Comparison of ENCODE assay signal across 24 cellular contexts in the genomic region with DNA sequence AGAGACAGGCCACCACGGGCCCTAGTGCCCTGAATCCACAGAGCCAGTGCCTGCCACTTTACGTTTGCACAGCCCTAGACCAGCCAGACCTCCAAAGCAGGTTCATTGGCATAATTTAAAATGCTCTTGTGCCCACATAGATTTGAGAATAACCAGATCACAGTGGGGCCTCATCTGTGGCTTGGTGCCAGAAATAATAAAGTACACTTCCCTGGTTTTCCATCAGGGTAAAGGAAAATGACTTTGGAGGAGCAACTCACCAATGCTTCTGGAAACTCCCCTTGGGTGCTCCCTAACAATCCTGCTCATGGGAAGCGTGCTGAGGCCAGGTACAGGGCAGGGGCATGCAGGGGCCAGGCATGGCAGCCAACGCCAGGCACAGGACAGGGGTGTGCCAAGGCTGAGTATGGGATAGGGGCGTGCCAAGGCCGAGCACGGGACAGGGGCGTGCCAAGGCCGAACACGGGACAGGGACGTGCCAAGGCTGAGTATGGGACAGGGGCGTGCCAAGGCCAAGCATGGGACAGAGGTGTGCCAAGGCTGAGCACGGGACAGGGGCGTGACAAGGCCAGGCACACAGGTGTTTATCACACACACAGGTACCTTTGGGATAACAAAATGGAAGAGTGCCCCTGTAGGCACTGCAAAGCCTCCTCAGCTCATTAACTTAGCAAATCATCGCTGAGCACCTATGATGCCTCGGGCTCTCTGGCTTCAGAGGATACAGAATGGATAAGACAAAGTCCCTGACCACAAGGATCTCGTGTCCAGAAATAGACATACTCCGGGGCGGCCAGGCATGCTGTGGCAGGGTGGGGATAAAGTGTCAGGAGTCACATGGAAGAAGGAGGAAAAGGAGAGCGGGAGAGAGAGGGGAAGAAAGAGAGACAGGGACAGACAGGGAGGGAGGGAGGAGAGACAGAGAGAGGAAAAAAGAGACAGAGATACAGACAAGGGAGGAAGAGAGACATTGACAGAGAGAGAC.
DNase-seq lines count a peak whose midpoint lies in the region; ATAC-seq and TF ChIP-seq lines count a peak whose summit lies in the region.
"Had no signal": no experiment of that assay in that cellular context is flagged by ENCODE, and none has a peak within 500 bp of the region (broad histone marks: within the 10 kb centered on the region; RNA-seq: fewer than 3 reads in every experiment).

No MANE protein-coding gene starts in this region.

- H3K36me3 ChIP-seq in left ventricle myocardium inferior = no peaks in the 10 kb centered on the region
- no peaks in the 10 kb centered on the region for H3K36me3 ChIP-seq in upper lobe of right lung
- H3K36me3 ChIP-seq: stomach, thyroid gland had no signal

- H3K27me3 ChIP-seq in left ventricle myocardium inferior (ENCODE audit: low read depth) (peaks cover 45% of the 10 kb centered on the region), upper lobe of right lung (no peaks in the 10 kb centered on the region)
- H3K27me3 ChIP-seq: thyroid gland had no signal

- H3K4me1 ChIP-seq in left ventricle myocardium inferior (peaks cover 23% of the 10 kb centered on the region), upper lobe of right lung (no peaks in the 10 kb centered on the region)
- H3K4me1 ChIP-seq: A549, thyroid gland had no signal

- H3K27ac ChIP-seq in left ventricle myocardium inferior (replicated peaks) = peak overlapping the region; percentile 61
- H3K27ac ChIP-seq in upper lobe of right lung = no peak overlapping the region
- H3K27ac ChIP-seq: A549, skin epidermis, stomach, thyroid gland had no signal

- intact Hi-C loops in left ventricle myocardium inferior (cut with micrococcal nuclease) = no loop called here
- intact Hi-C loops in upper lobe of right lung (cut with DNase I) = no loop called here

- H3K9me3 Mint-ChIP-seq in stimulated activated naive CD8-positive, alpha-beta T cell treated with anti-CD3 and anti-CD28 coated beads, Interleukin-15, amount 100 ng/mL, for 72 hours = no peaks in the 10 kb centered on the region
- H3K9me3 Mint-ChIP-seq in nephron = peaks cover 3% of the 10 kb centered on the region
- H3K9me3 Mint-ChIP-seq: activated naive CD4-positive, alpha-beta T cell treated with anti-CD3 and anti-CD28 coated beads for 36 hours; CD4-positive, alpha-beta T cell; naive thymus-derived CD8-positive, alpha-beta T cell had no signal

- no peaks in the 10 kb centered on the region for H3K4me1 Mint-ChIP-seq in stimulated activated naive CD8-positive, alpha-beta T cell treated with anti-CD3 and anti-CD28 coated beads, Interleukin-15, amount 100 ng/mL, for 72 hours
- peaks cover 42% of the 10 kb centered on the region for H3K4me1 Mint-ChIP-seq in nephron
- H3K4me1 Mint-ChIP-seq: activated CD8-positive, alpha-beta memory T cell treated with anti-CD3 and anti-CD28 coated beads, Interleukin-2, amount 10 ng/mL, durations not matched to agents 7 days and 5 days had no signal

- DNase-seq in stimulated activated naive CD8-positive, alpha-beta T cell treated with anti-CD3 and anti-CD28 coated beads, Interleukin-15, amount 100 ng/mL, for 72 hours = no peak
- DNase-seq in stimulated activated naive CD8-positive, alpha-beta T cell treated with anti-CD3 and anti-CD28 coated beads, Interleukin-15, Interleukin-2, amounts not matched to agents 100 U/mL and 50 U/mL, for 24 hours = no peak
- DNase-seq in left ventricle myocardium inferior = peak; percentile 25
- DNase-seq in upper lobe of right lung = no peak
- no peak for DNase-seq in dedifferentiated amniotic fluid mesenchymal stem cell (ENCODE audit: extremely low spot score)
- no peak for DNase-seq in activated gamma-delta T cell (lab: John Stamatoyannopoulos, UW)
- DNase-seq in HPDE6-E6E7 (ENCODE audit: extremely low spot score) = no peak
- DNase-seq: activated CD4-positive, CD25-positive, alpha-beta regulatory T cell; activated CD8-positive, alpha-beta memory T cell treated with anti-CD3 and anti-CD28 coated beads, Interleukin-2, amount 10 ng/mL, durations not matched to agents 7 days and 5 days; activated naive CD4-positive, alpha-beta T cell treated with anti-CD3 and anti-CD28 coated beads for 36 hours; activated T-cell treated with anti-CD3 and anti-CD28 coated beads, Interleukin-2, amount 50 U/mL, for 48 hours; CD4-positive, alpha-beta T cell; DND-41; GF-D8; HCEC 1CT; Karpas-422; naive thymus-derived CD8-positive, alpha-beta T cell; NCI-H2029 treated with DMSO at 0.1 percent for 48 hours; SHP77 treated with DMSO at 0.1 percent for 48 hours; stomach; thyroid gland had no signal

- no peak for TF ChIP-seq CTCF in left ventricle myocardium inferior (IDR thresholded peaks at IDR 0.05; ENCODE audit: borderline replicate concordance)
- TF ChIP-seq CTCF in nephron (IDR thresholded peaks at IDR 0.05; ENCODE audit: unreplicated experiment in 3 of 3) = no peak
- TF ChIP-seq CTCF in upper lobe of right lung (IDR thresholded peaks at IDR 0.05) = no peak

- peak; percentile 27 for ATAC-seq in stimulated activated naive CD8-positive, alpha-beta T cell treated with anti-CD3 and anti-CD28 coated beads, Interleukin-15, amount 100 ng/mL, for 72 hours
- ATAC-seq in stimulated activated naive CD8-positive, alpha-beta T cell treated with anti-CD3 and anti-CD28 coated beads, Interleukin-15, Interleukin-2, amounts not matched to agents 100 U/mL and 50 U/mL, for 24 hours = no peak
- ATAC-seq in upper lobe of right lung = peak; percentile 19
- ATAC-seq: A549; activated CD8-positive, alpha-beta memory T cell treated with anti-CD3 and anti-CD28 coated beads, Interleukin-2, amount 10 ng/mL, durations not matched to agents 7 days and 5 days; naive thymus-derived CD8-positive, alpha-beta T cell had no signal

- H3K4me3 ChIP-seq in left ventricle myocardium inferior (no peak overlapping the region), upper lobe of right lung (no peak overlapping the region)
- H3K4me3 ChIP-seq: A549, skin epidermis, stomach, thyroid gland had no signal

- no peaks in the 10 kb centered on the region for H3K27me3 Mint-ChIP-seq in stimulated activated naive CD8-positive, alpha-beta T cell treated with anti-CD3 and anti-CD28 coated beads, Interleukin-15, amount 100 ng/mL, for 72 hours
- peaks cover 4% of the 10 kb centered on the region for H3K27me3 Mint-ChIP-seq in nephron (ENCODE audit: low read depth)
- H3K27me3 Mint-ChIP-seq: activated CD8-positive, alpha-beta memory T cell treated with anti-CD3 and anti-CD28 coated beads, Interleukin-2, amount 10 ng/mL, durations not matched to agents 7 days and 5 days; CD4-positive, alpha-beta T cell had no signal

- H3K4me3 Mint-ChIP-seq in stimulated activated naive CD8-positive, alpha-beta T cell treated with anti-CD3 and anti-CD28 coated beads, Interleukin-15, amount 100 ng/mL, for 72 hours = no peak overlapping the region
- peak overlapping the region in 1 of 3 experiments; percentile 42 for H3K4me3 Mint-ChIP-seq in nephron
- H3K4me3 Mint-ChIP-seq: activated CD8-positive, alpha-beta memory T cell treated with anti-CD3 and anti-CD28 coated beads, Interleukin-2, amount 10 ng/mL, durations not matched to agents 7 days and 5 days; activated naive CD4-positive, alpha-beta T cell treated with anti-CD3 and anti-CD28 coated beads for 36 hours; CD4-positive, alpha-beta T cell; naive thymus-derived CD8-positive, alpha-beta T cell had no signal

- H3K9me3 ChIP-seq in left ventricle myocardium inferior (replicated peaks) (no peaks in the 10 kb centered on the region), upper lobe of right lung (no peaks in the 10 kb centered on the region)
- H3K9me3 ChIP-seq: A549, stomach, thyroid gland had no signal

- no peaks in the 10 kb centered on the region for H3K36me3 Mint-ChIP-seq in nephron (ENCODE audit: low read depth)
- H3K36me3 Mint-ChIP-seq: activated CD8-positive, alpha-beta memory T cell treated with anti-CD3 and anti-CD28 coated beads, Interleukin-2, amount 10 ng/mL, durations not matched to agents 7 days and 5 days; naive thymus-derived CD8-positive, alpha-beta T cell had no signal

- peak overlapping the region; percentile 6 to 13 for H3K27ac Mint-ChIP-seq in stimulated activated naive CD8-positive, alpha-beta T cell treated with anti-CD3 and anti-CD28 coated beads, Interleukin-15, amount 100 ng/mL, for 72 hours
- peak overlapping the region; percentile 32 to 77 (median 67) for H3K27ac Mint-ChIP-seq in nephron
- H3K27ac Mint-ChIP-seq: activated CD8-positive, alpha-beta memory T cell treated with anti-CD3 and anti-CD28 coated beads, Interleukin-2, amount 10 ng/mL, durations not matched to agents 7 days and 5 days; activated naive CD4-positive, alpha-beta T cell treated with anti-CD3 and anti-CD28 coated beads for 36 hours; CD4-positive, alpha-beta T cell; naive thymus-derived CD8-positive, alpha-beta T cell had no signal
